Comparison of ENCODE assay signal across 1 cellular context in genomic region chr1:113874017-113874879, GRCh38.
TF ChIP-seq lines count a peak whose summit lies in the region.

No MANE protein-coding gene starts in this region.

TF ChIP-seq in H1, 55 proteins besides CTCF, POLR2A, EP300 and RAD21:
- TF ChIP-seq BCL11A (IDR thresholded peaks at IDR 0.05; ENCODE audit: low read depth in 2 of 2, low read length in 2 of 2) (no peak), CEBPB (IDR thresholded peaks at IDR 0.05; ENCODE audit: low read depth, low read length) (no peak), TEAD4 (IDR thresholded peaks at IDR 0.05; ENCODE audit: low read depth, low read length) (no peak), RFX5 (IDR thresholded peaks at IDR 0.05; ENCODE audit: borderline replicate concordance, low read depth, low read length) (no peak), SRF (IDR thresholded peaks at IDR 0.05; ENCODE audit: low read depth, low read length) (no peak), POU5F1 (IDR thresholded peaks at IDR 0.05; ENCODE audit: low read depth, low read length) (no peak)
